Comparison of ENCODE assay signal across 9 cellular contexts in the genomic region with DNA sequence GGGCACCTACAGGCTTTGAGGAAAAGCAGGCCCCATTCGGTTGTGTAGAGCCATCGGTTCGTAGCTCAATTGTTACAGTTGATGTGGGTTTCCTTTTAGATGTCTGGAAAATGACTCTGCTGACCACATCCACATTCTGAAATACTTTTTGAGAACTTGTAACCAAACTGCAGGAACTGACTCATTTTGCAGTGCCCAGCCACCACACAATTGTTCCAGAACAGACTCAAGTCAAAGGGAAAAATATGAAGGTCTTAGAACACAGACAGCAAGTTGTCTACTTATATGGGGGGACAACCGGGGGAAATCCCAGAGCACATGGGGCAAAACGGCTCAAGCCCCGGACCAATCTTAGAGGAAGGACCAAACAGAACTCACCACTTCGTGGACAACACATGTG.
DNase-seq lines count a peak whose midpoint lies in the region; ATAC-seq and TF ChIP-seq lines count a peak whose summit lies in the region.
"Had no signal": no experiment of that assay in that cellular context is flagged by ENCODE, and none has a peak within 500 bp of the region (broad histone marks: within the 10 kb centered on the region; RNA-seq: fewer than 3 reads in every experiment).

No MANE protein-coding gene starts in this region.

- H3K36me3 ChIP-seq in ACC112 (ENCODE audit: insufficient read depth, low read length) = peaks cover 42% of the 10 kb centered on the region
- H3K36me3 ChIP-seq: cardiac muscle cell had no signal

- no peaks in the 10 kb centered on the region for H3K27me3 ChIP-seq in ACC112 (ENCODE audit: insufficient read depth, low read length)
- H3K27me3 ChIP-seq: cardiac muscle cell had no signal

- H3K4me3 ChIP-seq in ACC112 (ENCODE audit: low read depth, low read length) (peak overlapping the region; percentile 62), fibroblast of villous mesenchyme (ENCODE audit: low read depth, low read length) (no peak overlapping the region)
- H3K4me3 ChIP-seq: cardiac muscle cell had no signal

- peaks cover 91% of the 10 kb centered on the region for H3K79me2 ChIP-seq in ACC112 (ENCODE audit: control insufficient read depth, insufficient read depth, low read length, unreplicated experiment)

- H3K4me1 ChIP-seq in ACC112 (ENCODE audit: control insufficient read depth, insufficient read depth, low read length, unreplicated experiment) = peaks cover 91% of the 10 kb centered on the region

- H2AFZ ChIP-seq in ACC112 (ENCODE audit: low read length, unreplicated experiment) = no peak overlapping the region

- H3K27ac ChIP-seq in ACC112 (ENCODE audit: low read depth, low read length) = peak overlapping the region; percentile 95
- H3K27ac ChIP-seq: cardiac muscle cell had no signal

- TF ChIP-seq CTCF in fibroblast of villous mesenchyme (IDR thresholded peaks at IDR 0.05; ENCODE audit: insufficient read depth, low read depth, low read length) = no peak

- ATAC-seq in GM18907 (IDR thresholded peaks at IDR 0.05; ENCODE audit: unreplicated experiment) (peak; percentile 42), HG03575 (IDR thresholded peaks at IDR 0.05; ENCODE audit: extremely low read depth, insufficient number of reproducible peaks, low FRiP score, unreplicated experiment) (peak; percentile 32)

- peak; percentile 39 for DNase-seq in activated CD4-positive, CD25-positive, alpha-beta regulatory T cell treated with anti-CD3 and anti-CD28 coated beads, Interleukin-2, amount 50 U/mL, for 72 hours
- DNase-seq in fibroblast of villous mesenchyme (ENCODE audit: low read depth) = peak; percentile 84
- DNase-seq in stromal cell of bone marrow (ENCODE audit: low read depth) = peak; percentile 72
- no peak for DNase-seq in NCI-H2171 treated with DMSO at 0.1 percent for 48 hours (lab: John Stamatoyannopoulos, UW)
- DNase-seq in effector CD8-positive, alpha-beta T cell (lab: John Stamatoyannopoulos, UW) = no peak

Comparison
In these comparisons a context has a peak if more than half of its experiments do, and no peak if none do; other contexts are left out.
1. DNase-seq: peak in activated CD4-positive, CD25-positive, alpha-beta regulatory T cell treated with anti-CD3 and anti-CD28 coated beads, Interleukin-2, amount 50 U/mL, for 72 hours (single experiment), fibroblast of villous mesenchyme (single experiment) and stromal cell of bone marrow (single experiment); none in NCI-H2171 treated with DMSO at 0.1 percent for 48 hours (single experiment) and effector CD8-positive, alpha-beta T cell (single experiment).